In the genomic region with DNA sequence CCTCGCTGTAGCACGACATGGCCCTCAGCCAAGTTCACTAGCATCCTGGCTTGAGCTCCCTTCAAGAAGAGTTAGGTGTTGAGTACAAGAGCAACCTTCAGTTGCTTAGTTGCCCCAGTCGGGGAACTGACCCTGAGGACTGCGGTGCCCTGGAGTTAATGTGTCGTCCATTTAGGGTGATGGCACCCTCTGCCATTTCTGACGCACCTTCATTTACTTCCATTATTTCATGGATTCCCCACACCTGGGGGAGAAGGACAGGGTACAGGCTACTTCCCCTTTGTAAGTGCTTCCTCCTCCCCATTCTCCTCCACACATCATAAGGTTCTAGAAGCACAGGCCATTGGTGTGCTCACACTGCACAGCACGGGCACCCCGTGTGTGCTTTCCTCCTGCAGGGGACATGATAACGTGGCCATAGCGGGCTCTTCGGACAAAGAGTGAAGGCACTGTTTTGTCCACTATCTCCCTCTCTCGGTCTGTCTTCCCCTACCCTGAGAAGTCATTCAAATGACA, we compare ENCODE assay signal across 12 cellular contexts. TPM values are rescaled to one million over a fixed set of nuclear protein-coding genes. Genes with fewer than 3 reads are reported as not detected.
A peak's percentile ranks its signal among the peaks of the same experiment; 100 is the strongest.
DNase-seq lines count a peak whose midpoint lies in the region; ATAC-seq, FAIRE-seq and TF ChIP-seq lines count a peak whose summit lies in the region.
"Had no signal": no experiment of that assay in that cellular context is flagged by ENCODE, and none has a peak within 500 bp of the region (broad histone marks: within the 10 kb centered on the region; RNA-seq: fewer than 3 reads in every experiment).

No MANE protein-coding gene starts in this region.

- no peak overlapping the region for H3K9ac ChIP-seq in H1 (replicated peaks in 1 of 4; ENCODE audit: extremely low read depth in 1 of 4, low read depth in 3 of 4, low read length in 3 of 4)

- 0 out of 2 replicates have a peak overlapping the region, but pooled peaks have one; percentile 32 for H2BK20ac ChIP-seq in H1 (ENCODE audit: low read length)

- H2BK120ac ChIP-seq in H1 (replicated peaks; ENCODE audit: low read depth, low read length), result no peak overlapping the region

- no peaks in the 10 kb centered on the region for H3K36me3 ChIP-seq in H1 (ENCODE audit: control insufficient read depth in 2 of 4, insufficient read depth in 4 of 4, low read length in 3 of 4)
- H3K36me3 ChIP-seq: adrenal gland, MG63 had no signal

- H3K4me3 ChIP-seq in GM12875 (ENCODE audit: low read depth, low read length) (peak overlapping the region; percentile 94), H1 (ENCODE audit: extremely low read depth in 1 of 4, insufficient read depth in 2 of 4, low read depth in 3 of 4, low read length in 4 of 4) (no peak overlapping the region)
- H3K4me3 ChIP-seq: MG63 had no signal

- no peak for TF ChIP-seq RAD21 in H1 (IDR thresholded peaks at IDR 0.05 in 1 of 2, conservative IDR thresholded peaks at IDR 0.05 in 1 of 2; ENCODE audit: low read depth in 2 of 2, low read length in 2 of 2)

- POLR2A ChIA-PET in H1 (lab: Charles Lee; ENCODE audit: partially characterized antibody), result no interaction called here

- 0 out of 2 replicates have a peak overlapping the region, but pooled peaks have one; percentile 11 for H2AK5ac ChIP-seq in H1 (ENCODE audit: low read depth, low read length)

- no peak for TF ChIP-seq POLR2A in H1 (IDR thresholded peaks at IDR 0.05; ENCODE audit: control extremely low read depth in 1 of 2, low read depth in 2 of 2, low read length in 2 of 2)

- no peak for FAIRE-seq in H1 (lab: Jason Lieb, UNC)

- 0 out of 2 replicates have a peak overlapping the region, but pooled peaks have one; percentile 46 for H2BK15ac ChIP-seq in H1 (ENCODE audit: low read length)

- H4K20me1 ChIP-seq in H1 (replicated peaks in 1 of 2; ENCODE audit: control insufficient read depth in 1 of 2, insufficient read depth in 2 of 2, low read length in 2 of 2), result no peaks in the 10 kb centered on the region

- peaks cover 8 to 40% (median 34%) of the 10 kb centered on the region in 4 experiments for H3K27me3 ChIP-seq in H1 (replicated peaks in 1 of 4; ENCODE audit: control insufficient read depth in 3 of 4, extremely low read depth in 1 of 4, insufficient read depth in 3 of 4, low read length in 3 of 4)

- 89% methylated on average over 12 of the region's 12 CpGs; no CpG with 5 or more reads in 1 of the 2 experiments for WGBS in H1 (ENCODE audit: extremely low coverage in 1 of 2, insufficient coverage in 1 of 2, insufficient read length in 1 of 2, insufficient replicate concordance in 2 of 2, low coverage in 1 of 2, low lambda C conversion rate in 2 of 2, missing lambda C conversion rate in 1 of 2), 2 experiments

- no peak overlapping the region for H3K4me2 ChIP-seq in H1 (ENCODE audit: insufficient read depth in 1 of 2, low read depth in 2 of 2, low read length in 2 of 2)

- H3K56ac ChIP-seq in H1 (replicated peaks; ENCODE audit: insufficient read length, low read depth, low read length), result no peak overlapping the region

- H2BK12ac ChIP-seq in H1 (ENCODE audit: low read depth, low read length), result peak overlapping the region; percentile 68; the same call in 1 of the 2 replicates

- no peak overlapping the region for H3K23ac ChIP-seq in H1 (ENCODE audit: insufficient read length)

- H3K79me1 ChIP-seq in H1 (ENCODE audit: low read depth, low read length), result no peaks in the 10 kb centered on the region

- H3K23me2 ChIP-seq in H1 (ENCODE audit: low read depth, low read length), result peaks cover 17% of the 10 kb centered on the region

- DNase-seq in AML-193 (lab: John Stamatoyannopoulos, UW) (peak; percentile 62 to 65), NOMO-1 (lab: John Stamatoyannopoulos, UW; ENCODE audit: unreplicated experiment in 2 of 2) (peak; percentile 50 to 66), H1 (ENCODE audit: low read depth in 1 of 2, low spot score in 2 of 2) (no peak), hippocampal formation (lab: John Stamatoyannopoulos, UW) (no peak), middle frontal gyrus (ENCODE audit: extremely low spot score, low spot score) (no peak)
- no peak for DNase-seq in central memory CD4-positive, alpha-beta T cell
- DNase-seq: adrenal gland; MG63; stimulated activated CD4-positive, alpha-beta T cell treated with anti-CD3 and anti-CD28 coated beads, Interleukin-2, amount 100 ng/mL, for 48 hours had no signal

- H3K14ac ChIP-seq in H1 (ENCODE audit: insufficient read length), result no peak overlapping the region

- H4K5ac ChIP-seq in H1 (ENCODE audit: insufficient read length, low read depth, low read length), result no peak overlapping the region

- TF ChIP-seq CTCF in GM12875 (IDR thresholded peaks at IDR 0.05; ENCODE audit: borderline replicate concordance, insufficient read depth, low read depth, low read length) (no peak), H1 (IDR thresholded peaks at IDR 0.05; ENCODE audit: control extremely low read depth in 1 of 3, insufficient read depth in 1 of 3, low read depth in 1 of 3, low read length in 3 of 3) (no peak)

- CTCF ChIA-PET in H1 (lab: Charles Lee; ENCODE audit: partially characterized antibody), result no interaction called here

- H3K4me1 ChIP-seq in H1 (replicated peaks in 1 of 4; ENCODE audit: control insufficient read depth in 3 of 4, insufficient read depth in 4 of 4, low read length in 3 of 4), result peaks cover 0 to 8% (median 5%) of the 10 kb centered on the region in 4 experiments; a peak in 5 of 7 replicates

- no peak overlapping the region for H2BK5ac ChIP-seq in H1 (ENCODE audit: low read depth, low read length)

- no peak overlapping the region for H3K27ac ChIP-seq in H1 (ENCODE audit: low read depth, low read length)

- no peak for ATAC-seq in GM18909 (IDR thresholded peaks at IDR 0.05; ENCODE audit: poor library complexity, unreplicated experiment)

- H3K4ac ChIP-seq in H1 (replicated peaks; ENCODE audit: insufficient read length, low read depth, low read length), result no peak overlapping the region

- no peaks in the 10 kb centered on the region for H3K79me2 ChIP-seq in H1 (ENCODE audit: control insufficient read depth in 1 of 2, insufficient read depth in 2 of 2, low read length in 2 of 2)

- no peak overlapping the region for H4K91ac ChIP-seq in H1 (replicated peaks; ENCODE audit: insufficient read length, low read length)

- H2AFZ ChIP-seq in H1 (ENCODE audit: low read length), result no peak overlapping the region

- H3K18ac ChIP-seq in H1 (ENCODE audit: extremely low read depth, low read length), result no peak overlapping the region

- peak overlapping the region; percentile 14; the same call in 1 of the 2 replicates for H4K8ac ChIP-seq in H1 (ENCODE audit: extremely low read depth, insufficient read depth, low read length)

- TF ChIP-seq EP300 in H1 (IDR thresholded peaks at IDR 0.05; ENCODE audit: borderline replicate concordance in 1 of 2, low read depth in 2 of 2, low read length in 2 of 2), result no peak

- no peaks in the 10 kb centered on the region for H3K9me3 ChIP-seq in H1 (ENCODE audit: insufficient read depth in 2 of 2, low read depth in 1 of 2, low read length in 1 of 2)
- H3K9me3 ChIP-seq: adrenal gland, MG63 had no signal

TF ChIP-seq in H1, 55 proteins besides CTCF, POLR2A, EP300 and RAD21:
- TF ChIP-seq TAF1 (IDR thresholded peaks at IDR 0.05; ENCODE audit: low read depth, low read length), result no peak
- TF ChIP-seq MAFK (IDR thresholded peaks at IDR 0.05; ENCODE audit: low read depth, low read length), result no peak
- TF ChIP-seq POU5F1 (IDR thresholded peaks at IDR 0.05; ENCODE audit: low read depth, low read length), result no peak
- TF ChIP-seq CEBPB (IDR thresholded peaks at IDR 0.05; ENCODE audit: low read depth, low read length), result no peak
- no peak for TF ChIP-seq PHF8 (conservative IDR thresholded peaks at IDR 0.05; ENCODE audit: low read depth, low read length)
- TF ChIP-seq TAF7 (optimal IDR thresholded peaks at IDR 0.05; ENCODE audit: borderline replicate concordance, low read depth, low read length), result no peak
- no peak for TF ChIP-seq HDAC2 (IDR thresholded peaks at IDR 0.05; ENCODE audit: borderline replicate concordance in 1 of 2, low read depth in 2 of 2, low read length in 2 of 2)

RNA-seq across cellular contexts. Expression of a gene that starts 1.8 kb away (rescaled TPM):
- 1.2 and 1.6 TPM in 2 replicates for total RNA-seq in H1 (2021; fragmentation: NEBNext Ultra II Directional; extraction: Animal tissue kit (Norgen Biotek cat#: 25700))
- polyA plus RNA-seq in H1 (2011; rRNA removed), result 3.8 and 7.7 TPM in 2 replicates
- polyA plus RNA-seq in H1 (2011; cell fraction: cytosol; rRNA removed), result 4.7 TPM
- polyA plus RNA-seq in H1 (2011; cell fraction: nucleus; rRNA removed), result 21.0 TPM
- polyA plus RNA-seq in H1 (2012, experiment 1 of 2), result 2.4 to 5.1 TPM (median 3.2 TPM) in 4 replicates
- 1.1 TPM for polyA plus RNA-seq in H1 (2012, experiment 2 of 2)
- 2.0 TPM for polyA plus RNA-seq in H1 (2013, experiment 1 of 2)
- 2.0 TPM for polyA plus RNA-seq in H1 (2013, experiment 2 of 2)
- 2.5 and 3.4 TPM in 2 replicates for polyA minus RNA-seq in H1 (2011; rRNA and poly(A)+ RNA removed)
- polyA minus RNA-seq in H1 (2011; cell fraction: cytosol; rRNA and poly(A)+ RNA removed), result 2.1 TPM
- 6.6 TPM for polyA minus RNA-seq in H1 (2011; cell fraction: nucleus; rRNA and poly(A)+ RNA removed)
- polyA plus RNA-seq: BJ had no signal

Comparison
In these comparisons a context has a peak if more than half of its experiments do, and no peak if none do; other contexts are left out.
1. DNase-seq: peak in AML-193 (2 of 2) and NOMO-1 (2 of 2); none in H1 (0 of 2), hippocampal formation (0 of 2), central memory CD4-positive, alpha-beta T cell (single experiment) and middle frontal gyrus (single experiment).